Comparison of ENCODE assay signal across 11 cellular contexts in genomic region chr6:87909849-87910248, GRCh38.
DNase-seq lines count a peak whose midpoint lies in the region; ATAC-seq and TF ChIP-seq lines count a peak whose summit lies in the region.
"Had no signal": no experiment of that assay in that cellular context is flagged by ENCODE, and none has a peak within 500 bp of the region (broad histone marks: within the 10 kb centered on the region; RNA-seq: fewer than 3 reads in every experiment).

No MANE protein-coding gene starts in this region.

- CTCF ChIA-PET in SK-N-SH (lab: Yijun Ruan, JAX), result no interaction called here

- no peak overlapping the region for H3K4me3 ChIP-seq in SK-N-SH (ENCODE audit: low read depth in 2 of 2, low read length in 1 of 2)
- no peak overlapping the region for H3K4me3 ChIP-seq in choroid plexus epithelial cell (ENCODE audit: low read depth, low read length)
- no peak overlapping the region for H3K4me3 ChIP-seq in skeletal muscle cell (ENCODE audit: low read depth, low read length)
- H3K4me3 ChIP-seq: ascending aorta had no signal

- H3K27ac ChIP-seq in SK-N-SH (ENCODE audit: low read depth in 2 of 2, low read length in 1 of 2), result no peak overlapping the region
- H3K27ac ChIP-seq: ascending aorta had no signal

- TF ChIP-seq RAD21 in SK-N-SH (IDR thresholded peaks at IDR 0.05; ENCODE audit: low read length), result no peak

- TF ChIP-seq EP300 in SK-N-SH (IDR thresholded peaks at IDR 0.05; ENCODE audit: borderline replicate concordance in 1 of 2, low read depth in 1 of 2, low read length in 1 of 2), result no peak

- H3F3A ChIP-seq in SK-N-SH (replicated peaks; ENCODE audit: insufficient read depth), result no peaks in the 10 kb centered on the region

- DNase-seq in SK-N-SH (no peak), M059J (ENCODE audit: low read depth) (peak; percentile 83), choroid plexus epithelial cell (ENCODE audit: low read depth) (peak; percentile 91), skeletal muscle cell (ENCODE audit: low read depth) (peak; percentile 67), NCI-H526 (lab: John Stamatoyannopoulos, UW) (no peak), SK-N-DZ (ENCODE audit: low spot score) (no peak), NCI-H2171 (lab: John Stamatoyannopoulos, UW) (no peak)
- DNase-seq: Kasumi-1, natural killer cell had no signal

- ATAC-seq in SK-N-SH treated with all-trans-retinoic acid at 6 μM for 48 hours, result no peak

- H2AFZ ChIP-seq in SK-N-SH (ENCODE audit: low read depth), result no peak overlapping the region

- TF ChIP-seq CTCF in SK-N-SH (IDR thresholded peaks at IDR 0.05) (no peak), choroid plexus epithelial cell (conservative IDR thresholded peaks at IDR 0.05; ENCODE audit: low read depth, low read length) (no peak)

- H3K4me2 ChIP-seq in SK-N-SH, result no peak overlapping the region

- H3K9ac ChIP-seq in SK-N-SH, result no peak overlapping the region

- 27% methylated on average over 8 of the region's 8 CpGs for WGBS in SK-N-SH (ENCODE audit: low lambda C conversion rate)

- no peaks in the 10 kb centered on the region for H3K9me2 ChIP-seq in SK-N-SH

- H4K20me1 ChIP-seq in SK-N-SH (ENCODE audit: insufficient read depth), result no peaks in the 10 kb centered on the region

- no peaks in the 10 kb centered on the region for H3K36me3 ChIP-seq in SK-N-SH (replicated peaks in 1 of 2; ENCODE audit: control insufficient read depth in 1 of 2, insufficient read depth in 2 of 2, low read length in 1 of 2)
- H3K36me3 ChIP-seq: ascending aorta had no signal

- H3K79me2 ChIP-seq in SK-N-SH (ENCODE audit: insufficient read depth), result no peaks in the 10 kb centered on the region

- no peaks in the 10 kb centered on the region for H3K9me3 ChIP-seq in SK-N-SH
- H3K9me3 ChIP-seq: ascending aorta had no signal

- POLR2A ChIA-PET in SK-N-SH (lab: Yijun Ruan, JAX), result no interaction called here

- no peaks in the 10 kb centered on the region for H3K4me1 ChIP-seq in SK-N-SH (ENCODE audit: control insufficient read depth in 1 of 2, insufficient read depth in 2 of 2, low read depth in 1 of 2, low read length in 1 of 2)
- H3K4me1 ChIP-seq: ascending aorta had no signal

- no peaks in the 10 kb centered on the region for H3K27me3 ChIP-seq in SK-N-SH (ENCODE audit: insufficient read depth)
- H3K27me3 ChIP-seq: ascending aorta had no signal

TF ChIP-seq in SK-N-SH, 30 proteins besides CTCF, POLR2A, EP300 and RAD21:
- TF ChIP-seq FOSL2 (IDR thresholded peaks at IDR 0.05; ENCODE audit: borderline replicate concordance, low read depth) (peak; percentile 45; the same call in 1 of the 2 replicates), MAX (IDR thresholded peaks at IDR 0.05; ENCODE audit: low read depth) (0 out of 2 replicates have a peak, but pooled peaks have one; percentile 42), JUND (IDR thresholded peaks at IDR 0.05) (0 out of 2 replicates have a peak, but pooled peaks have one; percentile 38), USF1 (IDR thresholded peaks at IDR 0.05; ENCODE audit: borderline replicate concordance, low read depth) (no peak)
- TF ChIP-seq, protein P1, sequence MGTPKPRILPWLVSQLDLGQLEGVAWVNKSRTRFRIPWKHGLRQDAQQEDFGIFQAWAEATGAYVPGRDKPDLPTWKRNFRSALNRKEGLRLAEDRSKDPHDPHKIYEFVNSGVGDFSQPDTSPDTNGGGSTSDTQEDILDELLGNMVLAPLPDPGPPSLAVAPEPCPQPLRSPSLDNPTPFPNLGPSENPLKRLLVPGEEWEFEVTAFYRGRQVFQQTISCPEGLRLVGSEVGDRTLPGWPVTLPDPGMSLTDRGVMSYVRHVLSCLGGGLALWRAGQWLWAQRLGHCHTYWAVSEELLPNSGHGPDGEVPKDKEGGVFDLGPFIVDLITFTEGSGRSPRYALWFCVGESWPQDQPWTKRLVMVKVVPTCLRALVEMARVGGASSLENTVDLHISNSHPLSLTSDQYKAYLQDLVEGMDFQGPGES (IDR thresholded peaks at IDR 0.05; ENCODE audit: low read depth, low read length), result no peak
TF ChIP-seq in SK-N-SH: peak in this region for 3.

TF ChIP-seq in SK-N-SH treated with all-trans-retinoic acid at 6 μM for 48 hours, 23 proteins besides CTCF, POLR2A, EP300 and RAD21 (continues in another document):
- no peak for TF ChIP-seq ARNTL (CRISPR knock-in tag; IDR thresholded peaks at IDR 0.05; ENCODE audit: borderline replicate concordance, low read depth)
- no peak for TF ChIP-seq TSHZ2 (CRISPR knock-in tag; IDR thresholded peaks at IDR 0.05)
- TF ChIP-seq RARB (CRISPR knock-in tag; IDR thresholded peaks at IDR 0.05), result no peak
- TF ChIP-seq ZC3H10 (CRISPR knock-in tag; IDR thresholded peaks at IDR 0.05), result no peak
- TF ChIP-seq CREB5 (CRISPR knock-in tag; IDR thresholded peaks at IDR 0.05; ENCODE audit: low read depth), result no peak
- TF ChIP-seq, protein P2, sequence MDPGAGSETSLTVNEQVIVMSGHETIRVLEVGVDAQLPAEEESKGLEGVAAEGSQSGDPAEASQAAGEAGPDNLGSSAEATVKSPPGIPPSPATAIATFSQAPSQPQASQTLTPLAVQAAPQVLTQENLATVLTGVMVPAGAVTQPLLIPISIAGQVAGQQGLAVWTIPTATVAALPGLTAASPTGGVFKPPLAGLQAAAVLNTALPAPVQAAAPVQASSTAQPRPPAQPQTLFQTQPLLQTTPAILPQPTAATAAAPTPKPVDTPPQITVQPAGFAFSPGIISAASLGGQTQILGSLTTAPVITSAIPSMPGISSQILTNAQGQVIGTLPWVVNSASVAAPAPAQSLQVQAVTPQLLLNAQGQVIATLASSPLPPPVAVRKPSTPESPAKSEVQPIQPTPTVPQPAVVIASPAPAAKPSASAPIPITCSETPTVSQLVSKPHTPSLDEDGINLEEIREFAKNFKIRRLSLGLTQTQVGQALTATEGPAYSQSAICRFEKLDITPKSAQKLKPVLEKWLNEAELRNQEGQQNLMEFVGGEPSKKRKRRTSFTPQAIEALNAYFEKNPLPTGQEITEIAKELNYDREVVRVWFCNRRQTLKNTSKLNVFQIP (CRISPR knock-in tag; IDR thresholded peaks at IDR 0.05; ENCODE audit: borderline replicate concordance, low read depth), result no peak
- no peak for TF ChIP-seq TCF4 (CRISPR knock-in tag; IDR thresholded peaks at IDR 0.05; ENCODE audit: borderline replicate concordance)
- TF ChIP-seq ZNF565 (CRISPR knock-in tag; conservative IDR thresholded peaks at IDR 0.05; ENCODE audit: low read depth), result no peak
- TF ChIP-seq ZNF8 (CRISPR knock-in tag; IDR thresholded peaks at IDR 0.05), result no peak
- TF ChIP-seq TOX (CRISPR knock-in tag; IDR thresholded peaks at IDR 0.05; ENCODE audit: borderline replicate concordance), result no peak
- no peak for TF ChIP-seq BACH2 (CRISPR knock-in tag; IDR thresholded peaks at IDR 0.05; ENCODE audit: borderline replicate concordance)
- no peak for TF ChIP-seq ZFP30 (CRISPR knock-in tag; IDR thresholded peaks at IDR 0.05)
- no peak for TF ChIP-seq ISL1 (CRISPR knock-in tag; IDR thresholded peaks at IDR 0.05)
- no peak for TF ChIP-seq ZNF70 (CRISPR knock-in tag; IDR thresholded peaks at IDR 0.05)
- TF ChIP-seq CSRNP3 (CRISPR knock-in tag; IDR thresholded peaks at IDR 0.05), result no peak
- TF ChIP-seq OSR1 (CRISPR knock-in tag; IDR thresholded peaks at IDR 0.05), result no peak
- no peak for TF ChIP-seq ESRRG (CRISPR knock-in tag; IDR thresholded peaks at IDR 0.05)
- TF ChIP-seq ZFP3 (CRISPR knock-in tag; IDR thresholded peaks at IDR 0.05), result no peak

Comparison
In these comparisons a context has a peak if more than half of its experiments do, and no peak if none do; other contexts are left out.
1. DNase-seq: peak in M059J (single experiment), choroid plexus epithelial cell (single experiment) and skeletal muscle cell (single experiment); none in SK-N-SH (single experiment), NCI-H526 (0 of 2), SK-N-DZ (single experiment) and NCI-H2171 (single experiment).